In the genomic region with DNA sequence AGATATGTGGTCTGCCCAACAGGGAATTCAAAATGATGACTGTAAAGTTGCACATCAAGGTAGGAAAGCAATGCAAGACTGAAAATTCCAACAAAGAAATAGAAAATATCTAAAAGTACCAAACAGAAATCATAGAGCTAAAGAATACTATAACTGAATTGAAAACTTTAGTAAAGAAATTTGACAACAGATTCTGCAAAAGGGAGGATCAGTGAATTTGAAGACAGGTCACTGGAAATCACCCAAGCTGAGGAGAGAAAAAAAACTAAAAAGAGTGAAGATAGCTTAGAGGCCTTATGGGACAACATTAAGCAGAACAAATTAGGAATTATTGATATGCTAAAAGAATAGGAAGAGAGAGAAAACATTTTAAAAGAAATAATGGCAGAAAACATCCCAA, we compare ENCODE assay signal across 29 cellular contexts.
"Had no signal": no experiment of that assay in that cellular context is flagged by ENCODE, and none has a peak within 500 bp of the region (broad histone marks: within the 10 kb centered on the region; RNA-seq: fewer than 3 reads in every experiment).

No MANE protein-coding gene starts in this region.

- H3K27ac ChIP-seq: ascending aorta, cardiac muscle cell, VCaP had no signal

- H3K27me3 ChIP-seq: ascending aorta, cardiac muscle cell had no signal

- H3K36me3 ChIP-seq: ascending aorta, cardiac muscle cell had no signal

- H3K4me3 ChIP-seq: ascending aorta, cardiac muscle cell had no signal

- DNase-seq: activated B cell treated with CpG ODN at 0.5 μM for 24 hours; activated CD4-positive, alpha-beta memory T cell treated with anti-CD3 and anti-CD28 coated beads for 36 hours; activated CD4-positive, alpha-beta T cell treated with anti-CD3 and anti-CD28 coated beads for 4 hours; activated CD4-positive, alpha-beta T cell treated with anti-CD3 and anti-CD28 coated beads, Interleukin-2, amount 50 U/mL, for 1 hour; activated CD4-positive, alpha-beta T cell treated with anti-CD3 and anti-CD28 coated beads, Interleukin-2, amount 50 U/mL, for 4 hours; activated CD4-positive, CD25-positive, alpha-beta regulatory T cell treated with anti-CD3 and anti-CD28 coated beads, Interleukin-2, amount 50 U/mL, for 72 hours; activated CD8-positive, alpha-beta memory T cell treated with anti-CD3 and anti-CD28 coated beads, Interleukin-2, amount 50 U/mL, for 4 hours; activated CD8-positive, alpha-beta T cell treated with anti-CD3 and anti-CD28 coated beads for 36 hours; activated effector memory CD4-positive, alpha-beta T cell treated with anti-CD3 and anti-CD28 coated beads, Interleukin-2, amount 50 U/mL, for 16 hours; activated gamma-delta T cell treated with Interleukin-2 at 50 U/mL for 16 hours; activated naive CD4-positive, alpha-beta T cell; activated naive CD4-positive, alpha-beta T cell treated with anti-CD3 and anti-CD28 coated beads for 36 hours; activated naive CD4-positive, alpha-beta T cell treated with anti-CD3 and anti-CD28 coated beads, Interleukin-2, amount 50 U/mL, for 16 hours; activated naive CD8-positive, alpha-beta T cell treated with anti-CD3 and anti-CD28 coated beads for 36 hours; activated T-cell treated with anti-CD3 and anti-CD28 coated beads for 4 hours; activated T-cell treated with anti-CD3 and anti-CD28 coated beads, Interleukin-2, amount 50 U/mL, for 1 hour; activated T-cell treated with anti-CD3 and anti-CD28 coated beads, Interleukin-2, amount 50 U/mL, for 4 hours; activated T-cell treated with anti-CD3 and anti-CD28 coated beads, Interleukin-2, amount 50 U/mL, for 72 hours; amygdala; anterior cingulate cortex; caudate nucleus; cerebellar nuclear complex; T-helper 2 cell; T-helper 9 cell had no signal

- H3K4me1 ChIP-seq: ascending aorta had no signal

- ATAC-seq: activated CD8-positive, alpha-beta T cell treated with anti-CD3 and anti-CD28 coated beads for 36 hours; activated naive CD4-positive, alpha-beta T cell treated with anti-CD3 and anti-CD28 coated beads, Interleukin-2, amount 50 U/mL, for 72 hours; activated T-cell treated with anti-CD3 and anti-CD28 coated beads, Interleukin-2, amount 50 U/mL, for 4 hours; activated T-cell treated with anti-CD3 and anti-CD28 coated beads, Interleukin-2, amount 50 U/mL, for 72 hours; activated T-helper 17 cell treated with anti-CD3 and anti-CD28 coated beads, Interleukin-2, amount 50 U/mL, for 72 hours had no signal
